22 cellular contexts compared by ENCODE assay signal in genomic region chr16:66228791-66229190, GRCh38.
DNase-seq lines count a peak whose midpoint lies in the region; FAIRE-seq and TF ChIP-seq lines count a peak whose summit lies in the region.
"Had no signal": no experiment of that assay in that cellular context is flagged by ENCODE, and none has a peak within 500 bp of the region (broad histone marks: within the 10 kb centered on the region; RNA-seq: fewer than 3 reads in every experiment).

No MANE protein-coding gene starts in this region.

- no peaks in the 10 kb centered on the region for H3K27me3 ChIP-seq in bronchial epithelial cell (ENCODE audit: control insufficient read depth, insufficient read depth, low read length)
- H3K27me3 ChIP-seq: body of pancreas, gastrocnemius medialis had no signal

- FAIRE-seq in bronchial epithelial cell (lab: Jason Lieb, UNC) = peak; percentile 7
- FAIRE-seq: endothelial cell of umbilical vein had no signal

- TF ChIP-seq CTCF in bronchial epithelial cell (IDR thresholded peaks at IDR 0.05; ENCODE audit: insufficient read depth, low read length, severe bottlenecking) = no peak

- H3K4me3 ChIP-seq in bronchial epithelial cell (ENCODE audit: low read depth, low read length) = no peak overlapping the region
- H3K4me3 ChIP-seq: body of pancreas, gastrocnemius medialis, psoas muscle, smooth muscle cell, transverse colon had no signal

- DNase-seq in LHCN-M2 (ENCODE audit: low read depth) (peak; percentile 78), bronchial epithelial cell (ENCODE audit: low read depth) (no peak), myocyte (ENCODE audit: low read depth) (peak; percentile 53), NCI-H82 treated with DMSO at 0.1 percent for 48 hours (lab: John Stamatoyannopoulos, UW; ENCODE audit: unreplicated experiment) (no peak), epidermal melanocyte (ENCODE audit: insufficient read length, low spot score) (no peak), NCI-H345 (lab: John Stamatoyannopoulos, UW) (no peak)
- no peak for DNase-seq in activated CD4-positive, alpha-beta T cell treated with anti-CD3 and anti-CD28 coated beads for 4 hours
- DNase-seq: activated CD4-positive, alpha-beta T cell treated with anti-CD3 and anti-CD28 coated beads for 48 hours; activated naive CD4-positive, alpha-beta T cell treated with anti-CD3 and anti-CD28 coated beads, Interleukin-2, amount 50 U/mL, for 16 hours; body of pancreas; Calu3; cortex of kidney; gastrocnemius medialis; NCI-H1694 treated with DMSO at 0.1 percent for 48 hours; psoas muscle; SHP77 treated with DMSO at 0.1 percent for 48 hours; stimulated activated CD4-positive, alpha-beta T cell treated with anti-CD3 and anti-CD28 coated beads, Interleukin-4, amount 100 ng/mL, for 4 hours; stimulated activated naive CD8-positive, alpha-beta T cell treated with anti-CD3 and anti-CD28 coated beads, Interleukin-15, amount 100 ng/mL, for 72 hours; T-helper 1 cell; transverse colon had no signal

- no peaks in the 10 kb centered on the region for H3K36me3 ChIP-seq in bronchial epithelial cell (ENCODE audit: control insufficient read depth, insufficient read depth, low read length)
- H3K36me3 ChIP-seq: gastrocnemius medialis, transverse colon had no signal

Comparison
In these comparisons a context has a peak if more than half of its experiments do, and no peak if none do; other contexts are left out.
1. DNase-seq: peak in LHCN-M2 (single experiment) and myocyte (single experiment); none in bronchial epithelial cell (single experiment), NCI-H82 treated with DMSO at 0.1 percent for 48 hours (single experiment), activated CD4-positive, alpha-beta T cell treated with anti-CD3 and anti-CD28 coated beads for 4 hours (0 of 2), epidermal melanocyte (single experiment) and NCI-H345 (single experiment).